Comparison of ENCODE assay signal across 8 cellular contexts in genomic region chr2:234952270-234953115, GRCh38. TPM values are rescaled to one million over a fixed set of nuclear protein-coding genes. Genes with fewer than 3 reads are reported as not detected.
DNase-seq lines count a peak whose midpoint lies in the region; ATAC-seq, FAIRE-seq and TF ChIP-seq lines count a peak whose summit lies in the region.

No MANE protein-coding gene starts in this region.

- H3K9me3 ChIP-seq in A549 (no peaks in the 10 kb centered on the region), keratinocyte (ENCODE audit: control insufficient read depth, low read depth, low read length) (no peaks in the 10 kb centered on the region), spleen (no peaks in the 10 kb centered on the region)

- peaks cover 7% of the 10 kb centered on the region for H3K9me1 ChIP-seq in keratinocyte (ENCODE audit: control insufficient read depth, extremely low read depth, insufficient read depth, low read length)

- DNase-seq in A549 (ENCODE audit: low read depth in 1 of 2, low spot score in 1 of 2): peak in 1 of 2 experiments; percentile 20
- no peak for DNase-seq in HFF-Myc (ENCODE audit: extremely low read depth, low read depth)
- DNase-seq in astrocyte of the spinal cord (ENCODE audit: low read depth, low spot score): no peak
- no peak for DNase-seq in keratinocyte (ENCODE audit: low read depth, low spot score)
- peak; percentile 76 for DNase-seq in spleen
- no peak for DNase-seq in NK-92 (lab: John Stamatoyannopoulos, UW; ENCODE audit: unreplicated experiment)
- no peak for DNase-seq in AG20443 (ENCODE audit: low spot score)
- DNase-seq in sciatic nerve (ENCODE audit: low spot score): no peak

- ATAC-seq in A549 (peak; percentile 22 to 36), sciatic nerve (no peak)

- TF ChIP-seq RAD21 in A549 (conservative IDR thresholded peaks at IDR 0.05 in 1 of 2, IDR thresholded peaks at IDR 0.05 in 1 of 2): peak in 1 of 2 experiments; percentile 25; a peak in 2 of 5 replicates

- no peak for TF ChIP-seq CTCF in A549 (IDR thresholded peaks at IDR 0.05)
- no peak for TF ChIP-seq CTCF in HFF-Myc (IDR thresholded peaks at IDR 0.05; ENCODE audit: low read depth, low read length, missing control alignments)
- no peak for TF ChIP-seq CTCF in astrocyte of the spinal cord (IDR thresholded peaks at IDR 0.05; ENCODE audit: low read depth, low read length)
- no peak for TF ChIP-seq CTCF in keratinocyte (optimal IDR thresholded peaks at IDR 0.05 in 1 of 3, IDR thresholded peaks at IDR 0.05 in 1 of 3, conservative IDR thresholded peaks at IDR 0.05 in 1 of 3; ENCODE audit: extremely low read depth in 1 of 3, insufficient read depth in 2 of 3, low read length in 3 of 3)
- no peak for TF ChIP-seq CTCF in spleen (IDR thresholded peaks at IDR 0.05 in 8 of 11, conservative IDR thresholded peaks at IDR 0.05 in 3 of 11)

- H3K4me1 ChIP-seq in A549: peaks cover 46% of the 10 kb centered on the region
- H3K4me1 ChIP-seq in keratinocyte (ENCODE audit: control insufficient read depth, extremely low read depth, insufficient read depth, low read length): peaks cover 68% of the 10 kb centered on the region
- peaks cover 4 to 43% (median 26%) of the 10 kb centered on the region in 6 donors for H3K4me1 ChIP-seq in spleen

- CTCF ChIA-PET in A549 (lab: Yijun Ruan, JAX): interaction anchor here (1.3 kb wide), 2 partner anchors 13 to 29 kb away, joined by 3 read pairs; no protein-coding TSS in a partner anchor

- dilution Hi-C loops in keratinocyte (cut with MboI; ENCODE audit: extremely low pct_ligation_motif_present, low sequenced_read_pairs): no loop called here

- peak overlapping the region; percentile 89 for H3K4me2 ChIP-seq in A549
- peak overlapping the region; percentile 100 for H3K4me2 ChIP-seq in keratinocyte (ENCODE audit: control insufficient read depth, extremely low read depth, insufficient read depth, low read depth, low read length)

- FAIRE-seq in A549 (lab: Jason Lieb, UNC) (no peak), keratinocyte (lab: Jason Lieb, UNC) (no peak)

- no peak overlapping the region for H2AFZ ChIP-seq in keratinocyte (ENCODE audit: control insufficient read depth, low read length)

- TF ChIP-seq EP300 in A549 (IDR thresholded peaks at IDR 0.05): no peak

- peaks cover 55% of the 10 kb centered on the region for H3K79me2 ChIP-seq in keratinocyte (ENCODE audit: control insufficient read depth, insufficient read depth, low read length)

- no peak for TF ChIP-seq POLR2A in A549 (IDR thresholded peaks at IDR 0.05; ENCODE audit: low read length)
- no peak for TF ChIP-seq POLR2A in spleen (IDR thresholded peaks at IDR 0.05)

- H3K9ac ChIP-seq in keratinocyte (ENCODE audit: control insufficient read depth, extremely low read depth, insufficient read depth, low read length): peak overlapping the region; percentile 93

- in situ Hi-C loops in astrocyte of the spinal cord (cut with HindIII; ENCODE audit: low sequenced_read_pairs): no loop called here

- H3K27me3 ChIP-seq in keratinocyte (ENCODE audit: control insufficient read depth, extremely low read depth, insufficient read depth, low read length) (no peaks in the 10 kb centered on the region), spleen (replicated peaks in 1 of 7) (peaks cover 0 to 77% (median 27%) of the 10 kb centered on the region in 7 donors)

- H3K36me3 ChIP-seq in keratinocyte (ENCODE audit: control insufficient read depth in 2 of 2, extremely low read depth in 1 of 2, insufficient read depth in 2 of 2, low read length in 2 of 2): peaks cover 0 to 10% of the 10 kb centered on the region in 2 experiments
- H3K36me3 ChIP-seq in spleen: no peaks in the 10 kb centered on the region

- POLR2A ChIA-PET in A549 (lab: Yijun Ruan, JAX): interaction anchor here (0.5 to 1.3 kb wide), 8 partner anchors 29 to 881 kb away, joined by 3 to 7 read pairs (median 4); no protein-coding TSS in a partner anchor

- H3K4me3 ChIP-seq in A549 (peak overlapping the region; percentile 98), HFF-Myc (replicated peaks; ENCODE audit: low read depth, low read length) (peak overlapping the region; percentile 85), astrocyte of the spinal cord (ENCODE audit: low read depth, low read length) (peak overlapping the region; percentile 86), keratinocyte (ENCODE audit: control insufficient read depth in 2 of 3, extremely low read depth in 1 of 3, insufficient read depth in 2 of 3, low read depth in 1 of 3, low read length in 3 of 3) (peak overlapping the region; percentile 78 to 93 (median 88)), spleen (peak overlapping the region; percentile 47 to 79 (median 56))

- peaks cover 6% of the 10 kb centered on the region for H4K20me1 ChIP-seq in keratinocyte (ENCODE audit: control insufficient read depth, extremely low read depth, insufficient read depth, low read length)

- peak overlapping the region; percentile 97 to 98 for H3K27ac ChIP-seq in A549
- H3K27ac ChIP-seq in keratinocyte (ENCODE audit: control insufficient read depth, insufficient read depth, low read length): peak overlapping the region; percentile 89
- peak overlapping the region; percentile 35 to 83 (median 74) for H3K27ac ChIP-seq in spleen

- 2% methylated on average over 16 of the region's 102 CpGs for WGBS in A549 (ENCODE audit: missing lambda C conversion rate)
- WGBS in spleen, 5 donors: 1 to 9% (median 2%) methylated on average over 20 to 102 of the region's 102 CpGs

- intact Hi-C loops in spleen (cut with DNase I; ENCODE audit: low total_unique reads): no loop called here
- intact Hi-C loops in sciatic nerve (cut with DNase I): no loop called here

TF ChIP-seq in A549, 52 proteins besides CTCF, POLR2A, EP300 and RAD21:
- TF ChIP-seq PHF8 (IDR thresholded peaks at IDR 0.05; ENCODE audit: borderline replicate concordance, low read depth) (no peak), MAX (IDR thresholded peaks at IDR 0.05) (peak; percentile 26; the same call in 1 of the 2 replicates), FOSB (CRISPR knock-in tag; IDR thresholded peaks at IDR 0.05) (no peak), JUN (IDR thresholded peaks at IDR 0.05) (peak in 1 of 2 experiments; percentile 9; a peak in 1 of 5 replicates), HOXA7 (CRISPR knock-in tag; IDR thresholded peaks at IDR 0.05) (no peak)

RNA-seq across cellular contexts. Expression of gene SH3BP4, which starts 0.7 kb away (rescaled TPM):
- 35.7 and 53.5 TPM in 2 replicates for polyA plus RNA-seq in A549 (2011; rRNA removed)
- 15.5 and 20.8 TPM in 2 replicates for polyA plus RNA-seq in A549 (2012; cell fraction: cytosol; rRNA removed)
- 16.4 and 18.5 TPM in 2 replicates for polyA plus RNA-seq in A549 (2012; cell fraction: nucleus; rRNA removed)
- 22.6 to 25.2 TPM (median 23.4 TPM) in 3 replicates for polyA plus RNA-seq in A549 (2017; fragmentation: RNase III; extraction: RNeasy Plus Mini Kit Qiagen cat#74134 plus additional on column Dnase treatment)
- 62.5 and 67.6 TPM in 2 replicates for polyA minus RNA-seq in A549 (2011; rRNA and poly(A)+ RNA removed)
- 46.4 to 56.4 TPM (median 50.4 TPM) in 3 replicates for polyA plus RNA-seq in keratinocyte
- polyA plus RNA-seq in keratinocyte (2011; ENCODE audit: low read depth): 15.7 TPM
- 38.6 and 45.2 TPM in 2 replicates for polyA plus RNA-seq in keratinocyte (2011; cell fraction: cytosol; rRNA removed)
- 62.3 and 64.3 TPM in 2 replicates for polyA plus RNA-seq in keratinocyte (2011; cell fraction: nucleus; rRNA removed)
- polyA plus RNA-seq in keratinocyte (2012; ENCODE audit: low replicate concordance): 18.3 and 39.2 TPM in 2 replicates
- 56.4 to 124 TPM (median 78.8 TPM) in 3 replicates for polyA minus RNA-seq in keratinocyte
- 33.4 TPM for polyA minus RNA-seq in keratinocyte (2011; cell fraction: cytosol; rRNA and poly(A)+ RNA removed)
- polyA minus RNA-seq in keratinocyte (2011; cell fraction: nucleus; rRNA and poly(A)+ RNA removed): 43.1 and 65.2 TPM in 2 replicates
- total RNA-seq in spleen: 10 to 100 TPM; 10.2 to 21.0 (median 20.0) TPM
- polyA plus RNA-seq in spleen: 1 to 10 TPM; 2.3 to 3.7 (median 3.7) TPM
- 26.7 TPM for total RNA-seq in sciatic nerve
